In genomic region chr7:78220754-78221153, GRCh38 we compare ENCODE assay signal across 33 cellular contexts.
"Had no signal": no experiment of that assay in that cellular context is flagged by ENCODE, and none has a peak within 500 bp of the region (broad histone marks: within the 10 kb centered on the region; RNA-seq: fewer than 3 reads in every experiment).

No MANE protein-coding gene starts in this region.

- DNase-seq: activated CD4-positive, alpha-beta memory T cell treated with anti-CD3 and anti-CD28 coated beads for 36 hours; activated CD4-positive, alpha-beta T cell treated with anti-CD3 and anti-CD28 coated beads, Interleukin-2, amount 10 ng/mL, durations not matched to agents 24 days and 14 days; activated CD4-positive, CD25-positive, alpha-beta regulatory T cell treated with anti-CD3 and anti-CD28 coated beads, Interleukin-2, amount 50 U/mL, for 72 hours; activated CD8-positive, alpha-beta memory T cell treated with anti-CD3 and anti-CD28 coated beads, Interleukin-2, amount 50 U/mL, for 4 hours; activated effector memory CD4-positive, alpha-beta T cell treated with anti-CD3 and anti-CD28 coated beads, Interleukin-2, amount 50 U/mL, for 16 hours; activated naive CD4-positive, alpha-beta T cell treated with anti-CD3 and anti-CD28 coated beads, Interleukin-2, amount 50 U/mL, for 16 hours; activated T-cell treated with anti-CD3 and anti-CD28 coated beads, Interleukin-2, amount 50 U/mL, for 1 hour; amniotic stem cell; brain microvascular endothelial cell; head of caudate nucleus; hypothalamus; immature natural killer cell; kidney; naive thymus-derived CD4-positive, alpha-beta T cell; nucleus accumbens; pancreas; sigmoid colon; stimulated activated CD4-positive, alpha-beta T cell treated with anti-CD3 and anti-CD28 coated beads, Interleukin-1b, Interleukin-23, amount 100 ng/mL, for 48 hours; stimulated activated CD4-positive, alpha-beta T cell treated with anti-CD3 and anti-CD28 coated beads, Interleukin-4, amount 100 ng/mL, for 4 hours; stimulated activated CD8-positive, alpha-beta memory T cell treated with anti-CD3 and anti-CD28 coated beads, Interleukin-4, amount 100 ng/mL, for 48 hours; stimulated activated naive CD8-positive, alpha-beta T cell treated with anti-CD3 and anti-CD28 coated beads, Interleukin-15, amount 100 ng/mL, for 72 hours; substantia nigra; upper lobe of left lung; WERI-Rb-1 had no signal

- H3K27me3 Mint-ChIP-seq: stimulated activated naive CD8-positive, alpha-beta T cell treated with anti-CD3 and anti-CD28 coated beads, Interleukin-15, amount 100 ng/mL, for 72 hours had no signal

- H3K4me2 ChIP-seq: smooth muscle cell had no signal

- ATAC-seq: gastroesophageal sphincter; naive thymus-derived CD4-positive, alpha-beta T cell; pancreas; stimulated activated memory B cell treated with anti-CD40 and anti-IgM and Interleukin-4, amounts not matched to agents 10 μg/mL and 1 μg/mL and 100 μg/mL, for 72 hours; stimulated activated naive CD8-positive, alpha-beta T cell treated with anti-CD3 and anti-CD28 coated beads, Interleukin-15, amount 100 ng/mL, for 72 hours had no signal

- H3K27ac ChIP-seq: brain microvascular endothelial cell, gastroesophageal sphincter, pancreas, prostate gland, sigmoid colon, upper lobe of left lung, vagina, WERI-Rb-1 had no signal

- H3K4me1 ChIP-seq: pancreas, prostate gland, vagina had no signal

- H3K9me3 Mint-ChIP-seq: activated CD4-positive, alpha-beta memory T cell treated with anti-CD3 and anti-CD28 coated beads for 36 hours; activated T-helper 1 cell treated with anti-CD3 and anti-CD28 coated beads, Interleukin-12 subunit alpha, Interleukin-12 subunit beta, Interleukin-2, Interleukin-4 antibody, amounts not matched to agents 30 ng/mL and 10 ng/mL and 1 ng/mL, durations not matched to agents 14 hours and 24 hours and 36 hours; stimulated activated naive CD8-positive, alpha-beta T cell treated with anti-CD3 and anti-CD28 coated beads, Interleukin-15, amount 100 ng/mL, for 72 hours had no signal

- H3K27ac Mint-ChIP-seq: activated CD4-positive, alpha-beta memory T cell treated with anti-CD3 and anti-CD28 coated beads for 36 hours; activated T-helper 1 cell treated with anti-CD3 and anti-CD28 coated beads, Interleukin-12 subunit alpha, Interleukin-12 subunit beta, Interleukin-2, Interleukin-4 antibody, amounts not matched to agents 30 ng/mL and 10 ng/mL and 1 ng/mL, durations not matched to agents 14 hours and 24 hours and 36 hours; immature natural killer cell; mesothelial cell of epicardium; naive thymus-derived CD4-positive, alpha-beta T cell; stimulated activated memory B cell treated with anti-CD40 and anti-IgM and Interleukin-4, amounts not matched to agents 10 μg/mL and 1 μg/mL and 100 μg/mL, for 72 hours; stimulated activated naive CD8-positive, alpha-beta T cell treated with anti-CD3 and anti-CD28 coated beads, Interleukin-15, amount 100 ng/mL, for 72 hours had no signal

- H3K4me1 Mint-ChIP-seq: activated CD4-positive, alpha-beta T cell treated with anti-CD3 and anti-CD28 coated beads, Interleukin-2, amount 10 ng/mL, durations not matched to agents 24 days and 14 days; immature natural killer cell; naive thymus-derived CD4-positive, alpha-beta T cell; stimulated activated memory B cell treated with anti-CD40 and anti-IgM and Interleukin-4, amounts not matched to agents 10 μg/mL and 1 μg/mL and 100 μg/mL, for 72 hours; stimulated activated naive CD8-positive, alpha-beta T cell treated with anti-CD3 and anti-CD28 coated beads, Interleukin-15, amount 100 ng/mL, for 72 hours had no signal

- H3K9me3 ChIP-seq: gastroesophageal sphincter, pancreas, prostate gland, sigmoid colon, upper lobe of left lung, vagina had no signal

- H3K36me3 ChIP-seq: brain microvascular endothelial cell, gastroesophageal sphincter, pancreas, prostate gland, sigmoid colon, upper lobe of left lung, vagina, WERI-Rb-1 had no signal

- H3K4me3 Mint-ChIP-seq: activated CD4-positive, alpha-beta memory T cell treated with anti-CD3 and anti-CD28 coated beads for 36 hours; activated CD4-positive, alpha-beta T cell treated with anti-CD3 and anti-CD28 coated beads, Interleukin-2, amount 10 ng/mL, durations not matched to agents 24 days and 14 days; activated T-helper 1 cell treated with anti-CD3 and anti-CD28 coated beads, Interleukin-12 subunit alpha, Interleukin-12 subunit beta, Interleukin-2, Interleukin-4 antibody, amounts not matched to agents 30 ng/mL and 10 ng/mL and 1 ng/mL, durations not matched to agents 14 hours and 24 hours and 36 hours; immature natural killer cell; mesothelial cell of epicardium; naive thymus-derived CD4-positive, alpha-beta T cell; stimulated activated memory B cell treated with anti-CD40 and anti-IgM and Interleukin-4, amounts not matched to agents 10 μg/mL and 1 μg/mL and 100 μg/mL, for 72 hours; stimulated activated naive CD8-positive, alpha-beta T cell treated with anti-CD3 and anti-CD28 coated beads, Interleukin-15, amount 100 ng/mL, for 72 hours had no signal

- FAIRE-seq: astrocyte, endothelial cell of umbilical vein, kidney, pancreas had no signal

- H3K27me3 ChIP-seq: brain microvascular endothelial cell, gastroesophageal sphincter, pancreas, sigmoid colon, upper lobe of left lung, vagina had no signal

- H3K36me3 Mint-ChIP-seq: activated CD4-positive, alpha-beta memory T cell treated with anti-CD3 and anti-CD28 coated beads for 36 hours; immature natural killer cell; mesothelial cell of epicardium; naive thymus-derived CD4-positive, alpha-beta T cell; stimulated activated memory B cell treated with anti-CD40 and anti-IgM and Interleukin-4, amounts not matched to agents 10 μg/mL and 1 μg/mL and 100 μg/mL, for 72 hours had no signal

- H3K4me3 ChIP-seq: gastroesophageal sphincter, pancreas, prostate gland, sigmoid colon, smooth muscle cell, upper lobe of left lung, vagina had no signal
